Comparison of ENCODE assay signal across 1 cellular context in the genomic region with DNA sequence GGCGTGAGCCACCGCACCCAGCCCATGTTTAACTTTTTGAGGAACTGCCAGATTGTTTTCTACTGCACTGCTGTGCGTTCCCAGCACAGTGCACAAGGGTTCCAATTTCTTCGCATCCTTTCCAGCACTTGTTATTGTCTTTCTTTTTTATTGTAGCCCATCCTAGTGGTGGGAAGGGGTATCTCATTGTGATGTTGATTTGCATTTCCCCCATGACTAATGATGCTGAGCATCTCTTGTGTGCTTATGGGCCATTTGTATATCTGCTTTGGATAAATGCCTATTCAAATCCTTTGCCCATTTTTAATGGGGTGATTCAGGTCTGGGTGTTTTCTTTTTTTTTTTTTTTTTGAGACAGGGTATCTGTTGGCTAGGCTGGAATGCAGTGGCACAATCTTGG.
TF ChIP-seq lines count a peak whose summit lies in the region.

No MANE protein-coding gene starts in this region.

TF ChIP-seq in HCT116, 20 proteins besides CTCF, POLR2A, EP300 and RAD21 (continued from another document):
- TF ChIP-seq, protein P1, sequence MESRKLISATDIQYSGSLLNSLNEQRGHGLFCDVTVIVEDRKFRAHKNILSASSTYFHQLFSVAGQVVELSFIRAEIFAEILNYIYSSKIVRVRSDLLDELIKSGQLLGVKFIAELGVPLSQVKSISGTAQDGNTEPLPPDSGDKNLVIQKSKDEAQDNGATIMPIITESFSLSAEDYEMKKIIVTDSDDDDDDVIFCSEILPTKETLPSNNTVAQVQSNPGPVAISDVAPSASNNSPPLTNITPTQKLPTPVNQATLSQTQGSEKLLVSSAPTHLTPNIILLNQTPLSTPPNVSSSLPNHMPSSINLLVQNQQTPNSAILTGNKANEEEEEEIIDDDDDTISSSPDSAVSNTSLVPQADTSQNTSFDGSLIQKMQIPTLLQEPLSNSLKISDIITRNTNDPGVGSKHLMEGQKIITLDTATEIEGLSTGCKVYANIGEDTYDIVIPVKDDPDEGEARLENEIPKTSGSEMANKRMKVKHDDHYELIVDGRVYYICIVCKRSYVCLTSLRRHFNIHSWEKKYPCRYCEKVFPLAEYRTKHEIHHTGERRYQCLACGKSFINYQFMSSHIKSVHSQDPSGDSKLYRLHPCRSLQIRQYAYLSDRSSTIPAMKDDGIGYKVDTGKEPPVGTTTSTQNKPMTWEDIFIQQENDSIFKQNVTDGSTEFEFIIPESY (IDR thresholded peaks at IDR 0.05; ENCODE audit: extremely low read depth, insufficient replicate concordance, low read length), result no peak
- TF ChIP-seq POLR2AphosphoS5 (IDR thresholded peaks at IDR 0.05; ENCODE audit: low read depth, low read length) (no peak), SRF (IDR thresholded peaks at IDR 0.05; ENCODE audit: low read depth) (no peak), TCF7L2 (IDR thresholded peaks at IDR 0.05; ENCODE audit: borderline replicate concordance, extremely low read depth, insufficient read depth, insufficient read length) (no peak), FOSL1 (IDR thresholded peaks at IDR 0.05; ENCODE audit: low read depth) (no peak), EZH2 (IDR thresholded peaks at IDR 0.05) (no peak), CBX3 (IDR thresholded peaks at IDR 0.05; ENCODE audit: low read depth) (no peak)
